In the genomic region with DNA sequence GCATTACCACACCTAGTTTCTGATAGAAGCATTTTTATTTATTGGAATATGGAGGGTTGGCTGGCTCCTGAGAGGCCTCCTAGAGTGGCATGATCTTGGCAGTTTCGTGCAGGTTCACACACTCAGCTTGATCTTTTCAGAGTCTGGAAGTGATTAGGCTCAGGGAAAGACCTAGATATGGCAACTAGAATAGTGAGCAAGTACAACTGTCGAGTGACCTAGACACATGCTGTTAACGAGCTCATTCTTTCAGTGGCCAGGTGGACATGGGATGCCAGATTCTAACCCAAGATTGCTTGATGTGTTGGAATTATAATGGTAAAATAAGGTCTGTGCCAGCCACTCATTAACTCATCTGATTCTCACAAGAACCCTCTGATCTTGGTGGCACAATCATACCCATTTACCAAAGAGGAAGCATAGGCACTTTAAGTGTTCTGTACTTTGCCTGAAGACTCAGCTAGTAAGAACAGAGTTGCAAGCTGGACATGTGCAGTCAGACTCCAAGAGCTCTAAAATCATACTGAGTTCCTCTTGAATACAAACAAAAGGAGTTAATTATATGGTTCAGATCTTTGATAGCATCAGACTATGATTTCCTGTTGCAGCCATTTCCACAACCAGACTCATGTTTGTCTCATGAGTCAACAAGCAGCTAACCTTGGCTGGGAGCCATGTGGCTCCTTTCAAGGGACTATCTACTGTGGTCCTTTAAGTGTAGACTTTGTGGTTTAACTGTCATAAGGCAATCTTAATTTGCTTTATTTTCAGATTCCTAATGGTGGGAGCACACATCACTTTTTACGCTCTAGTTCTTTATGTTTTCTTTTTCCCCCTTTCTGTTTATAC, we compare ENCODE assay signal across 8 cellular contexts.
A peak's percentile ranks its signal among the peaks of the same experiment; 100 is the strongest.
DNase-seq lines count a peak whose midpoint lies in the region; ATAC-seq and TF ChIP-seq lines count a peak whose summit lies in the region.

No MANE protein-coding gene starts in this region.

- H3K4me3 ChIP-seq in GM12865 (ENCODE audit: low read depth, low read length) = no peak overlapping the region

- no peak for ATAC-seq in HG03025 (IDR thresholded peaks at IDR 0.05; ENCODE audit: low FRiP score, unreplicated experiment)
- ATAC-seq in GM21515 (IDR thresholded peaks at IDR 0.05; ENCODE audit: unreplicated experiment) = no peak

- DNase-seq in GM12865 (ENCODE audit: low read depth) (peak; percentile 25), NCI-H460 (ENCODE audit: extremely low read depth, low read depth) (peak; percentile 47), fibroblast of the conjunctiva (ENCODE audit: low read depth) (peak; percentile 89), renal cortical epithelial cell (ENCODE audit: low read depth) (peak; percentile 98), NCI-H187 treated with DMSO at 0.1 percent for 48 hours (lab: John Stamatoyannopoulos, UW) (no peak)
- DNase-seq in activated CD8-positive, alpha-beta memory T cell treated with anti-CD3 and anti-CD28 coated beads, Interleukin-2, amount 50 U/mL, for 4 hours = peak; percentile 66

- no peak for TF ChIP-seq CTCF in GM12865 (IDR thresholded peaks at IDR 0.05; ENCODE audit: insufficient read depth, low read depth, low read length, missing control alignments)
